ENCODE assay signal across 32 cellular contexts in the genomic region with DNA sequence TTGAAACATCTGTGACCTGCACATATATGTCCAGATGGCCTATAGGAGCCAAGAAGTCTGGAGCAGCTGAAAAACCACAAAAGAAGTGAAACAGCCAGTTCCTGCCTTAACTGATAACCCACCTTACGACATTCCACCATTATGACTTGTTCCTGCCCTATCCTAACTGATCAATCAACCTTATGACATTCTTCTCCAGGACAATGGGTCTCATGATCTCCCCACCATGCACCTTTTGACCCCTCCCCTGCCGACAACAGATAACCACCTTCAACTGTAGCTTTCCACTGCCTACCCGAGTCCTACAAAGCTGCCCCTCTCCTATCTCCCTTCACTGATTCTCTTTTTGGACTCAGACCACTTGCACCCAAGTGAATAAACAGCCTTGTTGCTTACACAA.
"Had no signal": no experiment of that assay in that cellular context is flagged by ENCODE, and none has a peak within 500 bp of the region (broad histone marks: within the 10 kb centered on the region; RNA-seq: fewer than 3 reads in every experiment).

No MANE protein-coding gene starts in this region.

- H3K36me3 ChIP-seq: adrenal gland had no signal

- ATAC-seq: activated CD4-positive, alpha-beta T cell treated with anti-CD3 and anti-CD28 coated beads for 36 hours; activated CD4-positive, CD25-positive, alpha-beta regulatory T cell treated with anti-CD3 and anti-CD28 coated beads, Interleukin-2, amount 50 U/mL, for 24 hours; activated CD8-positive, alpha-beta T cell treated with anti-CD3 and anti-CD28 coated beads, Interleukin-2, amount 10 ng/mL, durations not matched to agents 7 days and 5 days; activated naive CD4-positive, alpha-beta T cell treated with anti-CD3 and anti-CD28 coated beads, Interleukin-2, amount 50 U/mL, for 72 hours; activated T-cell treated with anti-CD3 and anti-CD28 coated beads, Interleukin-2, amount 50 U/mL, for 4 hours; WTC11 had no signal

- H3K9me3 ChIP-seq: adrenal gland had no signal

- H3K4me1 ChIP-seq: adrenal gland had no signal

- H3K4me2 ChIP-seq: KMS-11, PC-9 had no signal

- H2AFZ ChIP-seq: PC-9 had no signal

- H3K27me3 ChIP-seq: adrenal gland had no signal

- H3K27ac ChIP-seq: adrenal gland, KMS-11, PC-9 had no signal

- H3K9ac ChIP-seq: KMS-11 had no signal

- DNase-seq: activated CD4-positive, alpha-beta T cell treated with anti-CD3 and anti-CD28 coated beads for 36 hours; activated CD4-positive, alpha-beta T cell treated with anti-CD3 and anti-CD28 coated beads, Interleukin-2, amount 10 ng/mL, durations not matched to agents 7 days and 5 days; activated CD4-positive, alpha-beta T cell treated with anti-CD3 and anti-CD28 coated beads, Interleukin-2, amount 50 U/mL, for 48 hours; activated CD8-positive, alpha-beta T cell treated with anti-CD3 and anti-CD28 coated beads, Interleukin-2, amount 10 ng/mL, durations not matched to agents 7 days and 5 days; activated gamma-delta T cell treated with Interleukin-2 at 50 U/mL for 16 hours; activated naive CD4-positive, alpha-beta T cell treated with anti-CD3 and anti-CD28 coated beads for 36 hours; activated T-cell treated with anti-CD3 and anti-CD28 coated beads, Interleukin-2, amount 50 U/mL, for 4 hours; adrenal gland; anterior cingulate cortex; central memory CD4-positive, alpha-beta T cell; NCI-H1092 treated with DMSO at 0.1 percent for 48 hours; NCI-H1417; NCI-H146; NCI-H187; NCI-H2029 treated with DMSO at 0.1 percent for 48 hours; NCI-H2171 treated with DMSO at 0.1 percent for 48 hours; NCI-H2227 treated with DMSO at 0.1 percent for 48 hours; NCI-H446; NCI-H510A treated with DMSO at 0.1 percent for 48 hours; NCI-H526 treated with DMSO at 0.1 percent for 48 hours; NCI-H774; NK-92 treated with Interleukin-12 subunit alpha and Interleukin-12 subunit beta, amount 100 ng/mL, for 24 hours; PC-9; Right ventricle myocardium superior; SW 1271; T-helper 1 cell; T-helper 2 cell; T-helper 9 cell had no signal

- H3K4me3 ChIP-seq: adrenal gland, PC-9 had no signal
